8 cellular contexts compared by ENCODE assay signal in genomic region chr18:47754311-47755101, GRCh38.
DNase-seq lines count a peak whose midpoint lies in the region; ATAC-seq and TF ChIP-seq lines count a peak whose summit lies in the region.

No MANE protein-coding gene starts in this region.

- ATAC-seq in GM19324 (IDR thresholded peaks at IDR 0.05; ENCODE audit: low FRiP score, unreplicated experiment) (no peak), GM21367 (IDR thresholded peaks at IDR 0.05; ENCODE audit: unreplicated experiment) (no peak)

- TF ChIP-seq CTCF in AG10803 (conservative IDR thresholded peaks at IDR 0.05; ENCODE audit: low read length) (peak; percentile 59), cardiac muscle cell (IDR thresholded peaks at IDR 0.05; ENCODE audit: low read depth, low read length) (peak; percentile 83)

- no peaks in the 10 kb centered on the region for H3K36me3 ChIP-seq in cardiac muscle cell

- H3K4me3 ChIP-seq in AG10803 (ENCODE audit: low read length) = no peak overlapping the region
- H3K4me3 ChIP-seq in cardiac muscle cell = no peak overlapping the region

- no peak overlapping the region for H3K27ac ChIP-seq in cardiac muscle cell

- no peaks in the 10 kb centered on the region for H3K27me3 ChIP-seq in cardiac muscle cell

- no peaks in the 10 kb centered on the region for H3K9me3 ChIP-seq in cardiac muscle cell (ENCODE audit: low read depth)

- H3K4me1 ChIP-seq in cardiac muscle cell (ENCODE audit: low read depth) = no peaks in the 10 kb centered on the region

- DNase-seq in AG10803 (ENCODE audit: low read depth) (no peak), H4 (ENCODE audit: low spot score) (peak; percentile 43), NCI-H774 (lab: John Stamatoyannopoulos, UW) (peak; percentile 61), activated T-helper 1 cell treated with Interleukin-2 at 50 U/mL for 16 hours (ENCODE audit: low read depth) (peak; percentile 24), cardiac muscle cell (ENCODE audit: low read depth in 1 of 2, low spot score in 1 of 2) (peak; percentile 14 to 64)
- peak; percentile 38 to 57 for DNase-seq in stimulated activated CD4-positive, alpha-beta T cell treated with anti-CD3 and anti-CD28 coated beads, Interleukin-15, amount 100 ng/mL, for 48 hours (ENCODE audit: low read depth in 2 of 2)
